In the genomic region with DNA sequence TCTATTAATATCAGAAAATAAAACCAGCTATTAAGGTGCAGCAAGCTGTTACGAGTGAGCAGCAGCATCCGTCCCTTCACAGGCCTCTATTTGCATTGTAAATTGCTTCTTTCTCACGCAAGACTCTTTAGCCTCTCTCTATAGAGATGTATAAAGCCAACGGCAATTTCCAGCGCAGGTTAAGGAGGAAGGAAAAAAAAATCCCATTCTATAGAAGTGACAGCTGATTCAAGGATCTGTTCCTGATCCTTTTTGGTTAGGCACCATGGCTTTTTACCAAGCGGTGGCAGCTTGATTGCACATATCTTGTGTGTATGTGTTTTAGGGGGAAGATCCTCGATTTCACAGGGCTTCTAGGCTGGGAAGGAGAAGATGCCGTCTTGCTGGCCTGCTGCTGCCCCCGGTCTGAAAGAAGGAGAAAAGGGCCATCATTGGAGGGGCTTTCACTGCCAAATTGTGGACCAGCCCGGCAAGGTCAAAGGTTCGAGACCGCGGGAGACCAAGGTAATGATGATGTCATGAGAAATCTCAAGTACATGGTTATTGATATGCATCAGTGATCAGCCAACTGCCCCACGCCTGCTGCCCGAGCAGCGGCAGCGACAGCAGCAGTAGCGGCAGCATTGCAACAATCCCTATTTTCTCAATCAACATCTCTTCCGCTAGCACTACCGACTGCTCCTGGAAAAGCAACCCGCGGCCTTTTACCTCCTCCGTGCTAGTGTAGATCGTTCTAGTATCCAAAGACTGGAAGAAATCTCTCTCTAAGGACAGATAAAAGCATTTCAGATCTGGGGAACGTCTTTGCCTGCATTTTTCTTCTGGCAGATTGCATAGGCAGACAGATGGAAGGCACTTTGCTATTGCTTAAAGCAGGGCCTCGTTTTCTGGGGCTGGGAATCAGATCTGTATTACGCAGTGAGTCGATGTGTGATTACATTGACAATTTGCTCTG, we compare ENCODE assay signal across 8 cellular contexts.
DNase-seq lines count a peak whose midpoint lies in the region; ATAC-seq and TF ChIP-seq lines count a peak whose summit lies in the region.

No MANE protein-coding gene starts in this region.

- peaks cover 7% of the 10 kb centered on the region for H3K4me1 Mint-ChIP-seq in chondrocyte (ENCODE audit: low read depth)

- peaks cover 90% of the 10 kb centered on the region for H3K27me3 Mint-ChIP-seq in chondrocyte (ENCODE audit: low read depth)

- peak overlapping the region; percentile 17 for H3K4me3 ChIP-seq in ovary

- H3K27ac ChIP-seq in ovary: no peak overlapping the region

- ATAC-seq in GM18858 (IDR thresholded peaks at IDR 0.05; ENCODE audit: unreplicated experiment): peak; percentile 52
- no peak for ATAC-seq in left colon

- H3K4me3 Mint-ChIP-seq in chondrocyte (ENCODE audit: unreplicated experiment): peak overlapping the region; percentile 33

- WGBS in ovary, 3 donors: 7 to 9% (median 9%) methylated on average over 28 of the region's 28 CpGs

- no peaks in the 10 kb centered on the region for H3K4me1 ChIP-seq in ovary (ENCODE audit: insufficient read depth)

- TF ChIP-seq EP300 in ovary (IDR thresholded peaks at IDR 0.05): no peak

- H3K36me3 Mint-ChIP-seq in chondrocyte (ENCODE audit: low read depth): peaks cover 3% of the 10 kb centered on the region

- H3K9me3 ChIP-seq in ovary: no peaks in the 10 kb centered on the region

- TF ChIP-seq POLR2A in ovary (IDR thresholded peaks at IDR 0.05): no peak

- H3K27ac Mint-ChIP-seq in chondrocyte (ENCODE audit: unreplicated experiment): no peak overlapping the region

- intact Hi-C loops in ovary (cut with DNase I) (no loop called here), left colon (cut with DNase I, micrococcal nuclease) (no loop called here)

- no peaks in the 10 kb centered on the region for H3K27me3 ChIP-seq in ovary

- DNase-seq in H4 (ENCODE audit: low spot score): peak; percentile 39
- peak; percentile 62 for DNase-seq in NAMALWA (ENCODE audit: low spot score)
- DNase-seq in chondrocyte (ENCODE audit: low spot score): no peak
- no peak for DNase-seq in ovary
- DNase-seq in NCI-H226: no peak
- DNase-seq in left colon: no peak
- no peak for DNase-seq in GM19238 (ENCODE audit: insufficient read length, low spot score)

- no peaks in the 10 kb centered on the region for H3K9me3 Mint-ChIP-seq in chondrocyte (ENCODE audit: low read depth)

- H3K36me3 ChIP-seq in ovary: no peaks in the 10 kb centered on the region

- no peak for TF ChIP-seq CTCF in chondrocyte (IDR thresholded peaks at IDR 0.05)
- no peak for TF ChIP-seq CTCF in ovary (IDR thresholded peaks at IDR 0.05)

Comparison
In these comparisons a context has a peak if more than half of its experiments do, and no peak if none do; other contexts are left out.
1. DNase-seq: peak in H4 (single experiment) and NAMALWA (single experiment); none in chondrocyte (single experiment), ovary (0 of 5), NCI-H226 (single experiment), left colon (0 of 2) and GM19238 (single experiment).